ENCODE assay signal across 9 cellular contexts in genomic region chr4:169005453-169006099, GRCh38. TPM values are rescaled to one million over a fixed set of nuclear protein-coding genes. Genes with fewer than 3 reads are reported as not detected.
DNase-seq lines count a peak whose midpoint lies in the region; FAIRE-seq and TF ChIP-seq lines count a peak whose summit lies in the region.
"Had no signal": no experiment of that assay in that cellular context is flagged by ENCODE, and none has a peak within 500 bp of the region (broad histone marks: within the 10 kb centered on the region; RNA-seq: fewer than 3 reads in every experiment).

No MANE protein-coding gene starts in this region.

- H3K79me2 ChIP-seq in neural cell (replicated peaks; ENCODE audit: insufficient read depth, low read length) = peaks cover 32% of the 10 kb centered on the region

- DNase-seq in D721Med (ENCODE audit: insufficient read length, low spot score) (no peak), Kasumi-1 (lab: John Stamatoyannopoulos, UW) (peak; percentile 10 to 56), cardiac fibroblast (ENCODE audit: low read depth in 2 of 2) (peak; percentile 34 to 49), coronary artery (ENCODE audit: low spot score) (no peak), NCI-H510A (lab: John Stamatoyannopoulos, UW) (no peak), CD1c-positive myeloid dendritic cell (ENCODE audit: extremely low spot score) (no peak), NCI-H82 treated with DMSO at 0.1 percent for 48 hours (lab: John Stamatoyannopoulos, UW; ENCODE audit: unreplicated experiment) (no peak)
- DNase-seq: Karpas-422 had no signal

- no peak overlapping the region for H3K4me2 ChIP-seq in neural cell (ENCODE audit: low read length)

- TF ChIP-seq CTCF in D721Med (IDR thresholded peaks at IDR 0.05; ENCODE audit: insufficient read depth, missing control alignments) (peak; percentile 32), cardiac fibroblast (IDR thresholded peaks at IDR 0.05; ENCODE audit: low read depth, low read length) (peak; percentile 28), neural cell (IDR thresholded peaks at IDR 0.05; ENCODE audit: poor library complexity, severe bottlenecking) (peak; percentile 62), coronary artery (IDR thresholded peaks at IDR 0.05) (no peak)

- no peak overlapping the region for H2AFZ ChIP-seq in neural cell (ENCODE audit: low read depth, low read length)

- no peaks in the 10 kb centered on the region for H3K9me2 ChIP-seq in neural cell (ENCODE audit: insufficient read depth, low read length)

- FAIRE-seq in D721Med (lab: Jason Lieb, UNC) = no peak

- no peak for TF ChIP-seq EP300 in neural cell (conservative IDR thresholded peaks at IDR 0.05; ENCODE audit: poor library complexity, severe bottlenecking)

- H3K27me3 ChIP-seq in neural cell (ENCODE audit: insufficient read depth, low read depth, low read length) = no peaks in the 10 kb centered on the region

- H3F3A ChIP-seq in neural cell (ENCODE audit: insufficient read depth, low read length, poor library complexity, severe bottlenecking) = no peaks in the 10 kb centered on the region

- no peaks in the 10 kb centered on the region for H3K9me3 ChIP-seq in neural cell (ENCODE audit: low read length)

- H3K9ac ChIP-seq in neural cell (ENCODE audit: low read length) = no peak overlapping the region

- H3K36me3 ChIP-seq in neural cell (ENCODE audit: insufficient read depth, low read length) = peaks cover 5% of the 10 kb centered on the region

- H4K20me1 ChIP-seq in neural cell (ENCODE audit: insufficient read depth) = no peaks in the 10 kb centered on the region

- peak; percentile 66 for TF ChIP-seq RAD21 in neural cell (conservative IDR thresholded peaks at IDR 0.05)

- H3K27ac ChIP-seq in neural cell (ENCODE audit: low read length) (no peak overlapping the region), coronary artery (no peak overlapping the region)

- H3K4me3 ChIP-seq in cardiac fibroblast (replicated peaks in 1 of 2; ENCODE audit: low read depth in 2 of 2, low read length in 2 of 2) (no peak overlapping the region), neural cell (ENCODE audit: low read length) (peak overlapping the region; percentile 44), coronary artery (no peak overlapping the region)

TF ChIP-seq in neural cell, 6 proteins besides CTCF, POLR2A, EP300 and RAD21:
- TF ChIP-seq TAF1 (IDR thresholded peaks at IDR 0.05; ENCODE audit: low read depth) (no peak), SMC3 (conservative IDR thresholded peaks at IDR 0.05; ENCODE audit: poor library complexity) (peak; percentile 64)

RNA-seq across cellular contexts. Expression of gene CBR4, which starts 4.5 kb away (rescaled TPM):
- 28.3 and 32.2 TPM in 2 replicates for polyA plus RNA-seq in neural cell
- polyA minus RNA-seq in neural cell = 43.3 and 51.5 TPM in 2 replicates

Comparison
In these comparisons a context has a peak if more than half of its experiments do, and no peak if none do; other contexts are left out.
1. DNase-seq: peak in Kasumi-1 (2 of 2) and cardiac fibroblast (2 of 2); none in D721Med (single experiment), coronary artery (single experiment), NCI-H510A (single experiment), CD1c-positive myeloid dendritic cell (single experiment) and NCI-H82 treated with DMSO at 0.1 percent for 48 hours (single experiment).